In genomic region chr12:57234233-57234570, GRCh38 we compare ENCODE assay signal across 17 cellular contexts. TPM values are rescaled to one million over a fixed set of nuclear protein-coding genes. Genes with fewer than 3 reads are reported as not detected.
DNase-seq lines count a peak whose midpoint lies in the region; ATAC-seq, FAIRE-seq and TF ChIP-seq lines count a peak whose summit lies in the region.
"Had no signal": no experiment of that assay in that cellular context is flagged by ENCODE, and none has a peak within 500 bp of the region (broad histone marks: within the 10 kb centered on the region; RNA-seq: fewer than 3 reads in every experiment).

No MANE protein-coding gene starts in this region.

- H3K9me3 ChIP-seq in astrocyte (ENCODE audit: insufficient read depth, low read depth, low read length), result no peaks in the 10 kb centered on the region

- H3K9me3 Mint-ChIP-seq in HFFc6 (no peaks in the 10 kb centered on the region; the same call in 1 of the 2 replicates), astrocyte (ENCODE audit: unreplicated experiment) (no peaks in the 10 kb centered on the region), neural crest cell (no peaks in the 10 kb centered on the region)
- H3K9me3 Mint-ChIP-seq: CD8-positive, alpha-beta T cell had no signal

- no peak overlapping the region for H3K4me2 ChIP-seq in astrocyte (ENCODE audit: low read length)

- TF ChIP-seq POLR2A in H54 (IDR thresholded peaks at IDR 0.05; ENCODE audit: low read depth, low read length), result no peak

- DNase-seq in HFFc6, result no peak
- DNase-seq in astrocyte (ENCODE audit: low read depth), result no peak
- no peak for DNase-seq in neural crest cell (ENCODE audit: low read depth, low spot score)
- DNase-seq in H54 (ENCODE audit: insufficient read length, low spot score), result no peak
- no peak for DNase-seq in NOMO-1 (lab: John Stamatoyannopoulos, UW; ENCODE audit: unreplicated experiment in 2 of 2)
- no peak for DNase-seq in GM19240 (ENCODE audit: insufficient read length, low spot score)
- DNase-seq: activated gamma-delta T cell treated with Interleukin-2 at 50 U/mL for 16 hours, HCEC 1CT, NCI-H2029 had no signal

- peaks cover 38% of the 10 kb centered on the region for H3K79me2 ChIP-seq in astrocyte (ENCODE audit: insufficient read depth, low read length)

- no peak overlapping the region for H2AFZ ChIP-seq in astrocyte (ENCODE audit: low read depth, low read length)

- H3K27me3 Mint-ChIP-seq in HFFc6 (ENCODE audit: insufficient read depth) (peaks cover 4% of the 10 kb centered on the region), astrocyte (ENCODE audit: low read depth, unreplicated experiment) (peaks cover 6% of the 10 kb centered on the region), neural crest cell (ENCODE audit: low read depth) (peaks cover 48% of the 10 kb centered on the region)

- H3K36me3 Mint-ChIP-seq in HFFc6 (ENCODE audit: low read depth) (peaks cover 28% of the 10 kb centered on the region), astrocyte (ENCODE audit: low read depth, unreplicated experiment) (peaks cover 38% of the 10 kb centered on the region), neural crest cell (ENCODE audit: low read depth) (peaks cover 22% of the 10 kb centered on the region)

- peak overlapping the region; percentile 10 for H3K9ac ChIP-seq in astrocyte (ENCODE audit: low read length)

- H3K4me1 ChIP-seq in astrocyte (ENCODE audit: insufficient read depth, low read length), result peaks cover 26% of the 10 kb centered on the region

- no peak for FAIRE-seq in astrocyte (lab: Jason Lieb, UNC)
- FAIRE-seq in H54 (lab: Jason Lieb, UNC), result no peak
- FAIRE-seq: endometrium, GM18507, TTC549, urothelium cell line had no signal

- H3K36me3 ChIP-seq in astrocyte (ENCODE audit: insufficient read depth, low read length), result peaks cover 23% of the 10 kb centered on the region

- H4K20me1 ChIP-seq in astrocyte (ENCODE audit: insufficient read depth, low read length), result peaks cover 68% of the 10 kb centered on the region

- no peak for ATAC-seq in GM21825 (IDR thresholded peaks at IDR 0.05; ENCODE audit: unreplicated experiment)
- ATAC-seq: CD8-positive, alpha-beta T cell had no signal

- no peak for TF ChIP-seq CTCF in C4-2B (conservative IDR thresholded peaks at IDR 0.05)
- no peak for TF ChIP-seq CTCF in HFFc6 (IDR thresholded peaks at IDR 0.05)
- no peak for TF ChIP-seq CTCF in astrocyte (IDR thresholded peaks at IDR 0.05; ENCODE audit: insufficient read depth, low read depth, low read length)
- TF ChIP-seq CTCF in neural crest cell (conservative IDR thresholded peaks at IDR 0.05), result no peak

- H3K4me1 Mint-ChIP-seq in HFFc6 (ENCODE audit: low read depth), result peaks cover 48% of the 10 kb centered on the region
- H3K4me1 Mint-ChIP-seq in astrocyte (ENCODE audit: low read depth, unreplicated experiment), result peaks cover 45% of the 10 kb centered on the region
- H3K4me1 Mint-ChIP-seq in neural crest cell, result peaks cover 54% of the 10 kb centered on the region

- peak overlapping the region; percentile 38 for H3K27ac Mint-ChIP-seq in HFFc6
- H3K27ac Mint-ChIP-seq in astrocyte (ENCODE audit: unreplicated experiment), result peak overlapping the region; percentile 77
- H3K27ac Mint-ChIP-seq in neural crest cell (ENCODE audit: unreplicated experiment), result no peak overlapping the region
- H3K27ac Mint-ChIP-seq: CD8-positive, alpha-beta T cell had no signal

- peak overlapping the region; percentile 6; the same call in 1 of the 2 replicates for H3K27ac ChIP-seq in C4-2B
- no peak overlapping the region for H3K27ac ChIP-seq in astrocyte (ENCODE audit: low read depth, low read length)
- H3K27ac ChIP-seq: cardiac muscle cell had no signal

- no peak overlapping the region for H3K4me3 ChIP-seq in astrocyte (ENCODE audit: insufficient read depth, low read depth, low read length)
- H3K4me3 ChIP-seq: cardiac muscle cell had no signal

- H3K4me3 Mint-ChIP-seq in HFFc6, result no peak overlapping the region
- H3K4me3 Mint-ChIP-seq in astrocyte (ENCODE audit: unreplicated experiment), result peak overlapping the region; percentile 77
- H3K4me3 Mint-ChIP-seq in neural crest cell, result peak overlapping the region; percentile 80
- H3K4me3 Mint-ChIP-seq: CD8-positive, alpha-beta T cell had no signal

- H3K27me3 ChIP-seq in astrocyte (ENCODE audit: insufficient read depth, low read length), result peaks cover 11% of the 10 kb centered on the region

RNA-seq across cellular contexts. Expression of gene SHMT2, which starts 4.7 kb away (rescaled TPM):
- total RNA-seq in HFFc6 (2021; fragmentation: NEBNext Ultra II Directional; extraction: Animal tissue kit (Norgen Biotek cat#: 25700)), result 100 to 1,000 TPM; 112 to 127 (median 126) TPM
- total RNA-seq in astrocyte (197 and 217 TPM in 2 replicates), neural crest cell (225 and 230 TPM in 2 replicates)

RNA-seq across cellular contexts. Expression of gene STAC3, which starts 16.8 kb away (rescaled TPM):
- total RNA-seq in HFFc6 (2021; fragmentation: NEBNext Ultra II Directional; extraction: Animal tissue kit (Norgen Biotek cat#: 25700)), result 1 to 10 TPM in 1 of 6 experiments, under 1 TPM in 5; 0.21 to 1.1 (median 0.58) TPM
- total RNA-seq in astrocyte, result 0.75 and 0.82 TPM in 2 replicates
- total RNA-seq in neural crest cell, result 3.8 and 4.1 TPM in 2 replicates

RNA-seq across cellular contexts. Expression of gene NXPH4, which starts 17.6 kb away (rescaled TPM):
- total RNA-seq in HFFc6 (2021; fragmentation: NEBNext Ultra II Directional; extraction: Animal tissue kit (Norgen Biotek cat#: 25700)), result 1 to 10 TPM; 2.9 to 8.2 (median 3.9) TPM
- total RNA-seq in astrocyte (14.5 and 22.3 TPM in 2 replicates), neural crest cell (0.71 and 0.91 TPM in 2 replicates)
